26 cellular contexts compared by ENCODE assay signal in genomic region chr4:168059251-168059650, GRCh38. TPM values are rescaled to one million over a fixed set of nuclear protein-coding genes. Genes with fewer than 3 reads are reported as not detected.
DNase-seq lines count a peak whose midpoint lies in the region; ATAC-seq and TF ChIP-seq lines count a peak whose summit lies in the region.
"Had no signal": no experiment of that assay in that cellular context is flagged by ENCODE, and none has a peak within 500 bp of the region (broad histone marks: within the 10 kb centered on the region; RNA-seq: fewer than 3 reads in every experiment).

No MANE protein-coding gene starts in this region.

- intact Hi-C loops in left lung (cut with DNase I) = no loop called here

- ATAC-seq in HG03571 (IDR thresholded peaks at IDR 0.05; ENCODE audit: unreplicated experiment) (no peak), left lung (no peak)
- ATAC-seq: activated CD8-positive, alpha-beta T cell treated with anti-CD3 and anti-CD28 coated beads, Interleukin-2, amount 10 ng/mL, durations not matched to agents 7 days and 5 days; body of pancreas; left lobe of liver had no signal

- no peaks in the 10 kb centered on the region for H3K27me3 ChIP-seq in left lung
- H3K27me3 ChIP-seq: body of pancreas, Peyer's patch, thyroid gland had no signal

- no peak for TF ChIP-seq CTCF in left lung (IDR thresholded peaks at IDR 0.05)

- no peaks in the 10 kb centered on the region for H3K9me3 ChIP-seq in left lung
- H3K9me3 ChIP-seq: body of pancreas, Peyer's patch, prostate gland, thyroid gland had no signal

- H3K4me3 ChIP-seq in left lung = no peak overlapping the region
- H3K4me3 ChIP-seq: body of pancreas, Peyer's patch, prostate gland, SK-N-MC, thyroid gland had no signal

- H3K27ac ChIP-seq in left lung = no peak overlapping the region
- H3K27ac ChIP-seq: body of pancreas, epithelial cell of prostate, Peyer's patch, prostate gland, SK-N-MC, thyroid gland had no signal

- H3K36me3 ChIP-seq in left lung = no peaks in the 10 kb centered on the region
- H3K36me3 ChIP-seq: Peyer's patch, prostate gland, thyroid gland had no signal

- no peaks in the 10 kb centered on the region for H3K4me1 ChIP-seq in left lung
- H3K4me1 ChIP-seq: body of pancreas, Peyer's patch, prostate gland, thyroid gland had no signal

- DNase-seq in HS-5 (ENCODE audit: low read depth) = peak; percentile 31
- DNase-seq in amniotic stem cell (lab: John Stamatoyannopoulos, UW) = peak; percentile 33
- DNase-seq in fibroblast of peridontal ligament (ENCODE audit: extremely low read depth) = peak; percentile 77
- DNase-seq in smooth muscle cell of the brain vasculature (ENCODE audit: low read depth, low spot score) = peak; percentile 6
- DNase-seq in NCI-H2081 treated with DMSO at 0.1 percent for 48 hours (lab: John Stamatoyannopoulos, UW) = no peak
- no peak for DNase-seq in left lung
- DNase-seq: activated CD4-positive, CD25-positive, alpha-beta regulatory T cell; activated CD8-positive, alpha-beta T cell treated with anti-CD3 and anti-CD28 coated beads, Interleukin-2, amount 10 ng/mL, durations not matched to agents 7 days and 5 days; activated naive CD4-positive, alpha-beta T cell treated with Interleukin-2 at 50 U/mL for 16 hours; activated T-cell treated with anti-CD3 and anti-CD28 coated beads, Interleukin-2, amount 50 U/mL, for 24 hours; AML-193; body of pancreas; dermis blood vessel endothelial cell; NCI-H1048; NCI-H187 treated with DMSO at 0.1 percent for 48 hours; NCI-H446 treated with DMSO at 0.1 percent for 48 hours; Peyer's patch; small intestine; stimulated activated CD4-positive, alpha-beta T cell treated with anti-CD3 and anti-CD28 coated beads, Interleukin-2, amount 100 ng/mL, for 48 hours; stimulated activated naive CD4-positive, alpha-beta T cell treated with Interleukin-2 at 50 U/mL for 16 hours; thyroid gland had no signal

RNA-seq across cellular contexts. Expression of gene ANXA10, which starts 33.1 kb away (rescaled TPM):
- under 1 TPM; 0.47 to 0.63 TPM for total RNA-seq in left lung
- total RNA-seq: activated CD8-positive, alpha-beta T cell treated with anti-CD3 and anti-CD28 coated beads, Interleukin-2, amount 10 ng/mL, durations not matched to agents 7 days and 5 days; Peyer's patch; prostate gland; thyroid gland had no signal

Comparison
In these comparisons a context has a peak if more than half of its experiments do, and no peak if none do; other contexts are left out.
1. DNase-seq: peak in HS-5 (single experiment), amniotic stem cell (single experiment), fibroblast of peridontal ligament (single experiment) and smooth muscle cell of the brain vasculature (single experiment); none in NCI-H2081 treated with DMSO at 0.1 percent for 48 hours (single experiment) and left lung (0 of 2).